ENCODE assay signal across 36 cellular contexts in genomic region chr20:2163312-2163711, GRCh38.
"Had no signal": no experiment of that assay in that cellular context is flagged by ENCODE, and none has a peak within 500 bp of the region (broad histone marks: within the 10 kb centered on the region; RNA-seq: fewer than 3 reads in every experiment).

No MANE protein-coding gene starts in this region.

- H3K4me3 Mint-ChIP-seq: activated B cell treated with CpG ODN at 0.5 μM for 24 hours; activated CD4-positive, alpha-beta memory T cell treated with anti-CD3 and anti-CD28 coated beads for 36 hours; activated naive CD8-positive, alpha-beta T cell treated with anti-CD3 and anti-CD28 coated beads for 36 hours; activated T-cell treated with anti-CD3 and anti-CD28 coated beads, Interleukin-2, amount 50 U/mL, for 4 hours; activated T-helper 1 cell treated with anti-CD3 and anti-CD28 coated beads, Interleukin-12 subunit alpha, Interleukin-12 subunit beta, Interleukin-2, Interleukin-4 antibody, amounts not matched to agents 30 ng/mL and 10 ng/mL and 1 ng/mL, durations not matched to agents 14 hours and 24 hours and 36 hours; central memory CD8-positive, alpha-beta T cell had no signal

- H3K4me2 ChIP-seq: KMS-11, SK-N-SH had no signal

- H3K36me3 Mint-ChIP-seq: activated CD4-positive, alpha-beta memory T cell treated with anti-CD3 and anti-CD28 coated beads for 36 hours; activated naive CD8-positive, alpha-beta T cell treated with anti-CD3 and anti-CD28 coated beads for 36 hours had no signal

- H3K27ac Mint-ChIP-seq: activated B cell treated with CpG ODN at 0.5 μM for 24 hours; activated CD4-positive, alpha-beta memory T cell treated with anti-CD3 and anti-CD28 coated beads for 36 hours; activated naive CD8-positive, alpha-beta T cell treated with anti-CD3 and anti-CD28 coated beads for 36 hours; activated T-helper 1 cell treated with anti-CD3 and anti-CD28 coated beads, Interleukin-12 subunit alpha, Interleukin-12 subunit beta, Interleukin-2, Interleukin-4 antibody, amounts not matched to agents 30 ng/mL and 10 ng/mL and 1 ng/mL, durations not matched to agents 14 hours and 24 hours and 36 hours had no signal

- H3K27me3 ChIP-seq: ascending aorta, Peyer's patch had no signal

- H3K27ac ChIP-seq: ascending aorta, cardiac muscle cell, KMS-11, Peyer's patch, SJSA1, VCaP had no signal

- H3K4me1 ChIP-seq: ascending aorta, Peyer's patch, SJSA1 had no signal

- H3K9ac ChIP-seq: KMS-11, SK-N-SH had no signal

- H3K4me1 Mint-ChIP-seq: activated B cell treated with CpG ODN at 0.5 μM for 24 hours; activated naive CD8-positive, alpha-beta T cell treated with anti-CD3 and anti-CD28 coated beads for 36 hours; central memory CD8-positive, alpha-beta T cell had no signal

- H3K4me3 ChIP-seq: ascending aorta, cardiac muscle cell, Peyer's patch, SJSA1 had no signal

- H3K9me2 ChIP-seq: SK-N-SH had no signal

- ATAC-seq: activated T-cell treated with anti-CD3 and anti-CD28 coated beads, Interleukin-2, amount 50 U/mL, for 4 hours; PC-3 had no signal

- H3K36me3 ChIP-seq: ascending aorta, cardiac muscle cell, Peyer's patch, SJSA1 had no signal

- H3K27me3 Mint-ChIP-seq: activated CD4-positive, alpha-beta memory T cell treated with anti-CD3 and anti-CD28 coated beads for 36 hours; activated naive CD8-positive, alpha-beta T cell treated with anti-CD3 and anti-CD28 coated beads for 36 hours; central memory CD8-positive, alpha-beta T cell had no signal

- DNase-seq: activated B cell treated with CpG ODN at 0.5 μM for 24 hours; activated CD4-positive, alpha-beta memory T cell treated with anti-CD3 and anti-CD28 coated beads for 36 hours; activated CD4-positive, alpha-beta T cell treated with anti-CD3 and anti-CD28 coated beads for 4 hours; activated CD4-positive, alpha-beta T cell treated with anti-CD3 and anti-CD28 coated beads, Interleukin-2, amount 50 U/mL, for 1 hour; activated CD4-positive, CD25-positive, alpha-beta regulatory T cell treated with anti-CD3 and anti-CD28 coated beads, Interleukin-2, amount 50 U/mL, for 72 hours; activated CD8-positive, alpha-beta memory T cell treated with anti-CD3 and anti-CD28 coated beads, Interleukin-2, amount 50 U/mL, for 4 hours; activated naive CD4-positive, alpha-beta T cell; activated naive CD4-positive, alpha-beta T cell treated with anti-CD3 and anti-CD28 coated beads, Interleukin-2, amount 50 U/mL, for 16 hours; activated naive CD8-positive, alpha-beta T cell treated with anti-CD3 and anti-CD28 coated beads for 36 hours; activated T-cell treated with anti-CD3 and anti-CD28 coated beads for 4 hours; activated T-cell treated with anti-CD3 and anti-CD28 coated beads, Interleukin-2, amount 50 U/mL, for 4 hours; amniotic stem cell; MM.1S; MV-4-11; NCI-H1092; NCI-H1436 treated with DMSO at 0.1 percent for 48 hours; NCI-H1694 treated with DMSO at 0.1 percent for 48 hours; NCI-H2029; NCI-H345; NCI-H524 treated with DMSO at 0.1 percent for 48 hours; NCI-H748 treated with DMSO at 0.1 percent for 48 hours; NK-92 treated with Interleukin-12 subunit alpha and Interleukin-12 subunit beta, amount 100 ng/mL, for 24 hours; PC-3; RPMI8226; SHP77 treated with DMSO at 0.1 percent for 48 hours; SK-N-SH; T-helper 2 cell; T-helper 9 cell had no signal

- H3K9me3 Mint-ChIP-seq: activated B cell treated with CpG ODN at 0.5 μM for 24 hours; activated CD4-positive, alpha-beta memory T cell treated with anti-CD3 and anti-CD28 coated beads for 36 hours; activated naive CD8-positive, alpha-beta T cell treated with anti-CD3 and anti-CD28 coated beads for 36 hours; activated T-cell treated with anti-CD3 and anti-CD28 coated beads, Interleukin-2, amount 50 U/mL, for 4 hours; activated T-helper 1 cell treated with anti-CD3 and anti-CD28 coated beads, Interleukin-12 subunit alpha, Interleukin-12 subunit beta, Interleukin-2, Interleukin-4 antibody, amounts not matched to agents 30 ng/mL and 10 ng/mL and 1 ng/mL, durations not matched to agents 14 hours and 24 hours and 36 hours; central memory CD8-positive, alpha-beta T cell had no signal

- H3K9me3 ChIP-seq: ascending aorta, Peyer's patch, SJSA1, SK-N-SH had no signal
